1 cellular context compared by ENCODE assay signal in the genomic region with DNA sequence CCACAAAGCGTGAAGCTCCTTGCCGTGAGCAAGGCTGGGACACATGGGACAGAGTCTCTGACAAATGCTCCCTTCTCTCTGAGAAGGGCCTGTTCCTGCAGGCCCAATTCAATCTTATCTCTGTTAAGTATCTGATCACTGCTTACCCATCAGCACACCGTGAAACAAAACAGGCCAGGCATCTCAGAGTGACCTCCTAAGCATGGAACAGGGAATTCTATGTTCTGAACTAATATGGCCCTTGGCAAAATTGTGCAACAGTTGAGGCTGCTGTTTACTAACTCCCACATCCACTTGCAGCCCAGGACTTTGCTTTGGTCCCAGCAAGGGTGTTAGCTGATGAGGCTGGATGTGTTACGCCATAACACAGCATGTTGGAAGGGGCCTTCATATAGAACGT.
TF ChIP-seq lines count a peak whose summit lies in the region.

No MANE protein-coding gene starts in this region.

TF ChIP-seq in HepG2, 621 proteins besides CTCF, POLR2A, EP300 and RAD21 (continued from another document):
- TF ChIP-seq, protein P1, sequence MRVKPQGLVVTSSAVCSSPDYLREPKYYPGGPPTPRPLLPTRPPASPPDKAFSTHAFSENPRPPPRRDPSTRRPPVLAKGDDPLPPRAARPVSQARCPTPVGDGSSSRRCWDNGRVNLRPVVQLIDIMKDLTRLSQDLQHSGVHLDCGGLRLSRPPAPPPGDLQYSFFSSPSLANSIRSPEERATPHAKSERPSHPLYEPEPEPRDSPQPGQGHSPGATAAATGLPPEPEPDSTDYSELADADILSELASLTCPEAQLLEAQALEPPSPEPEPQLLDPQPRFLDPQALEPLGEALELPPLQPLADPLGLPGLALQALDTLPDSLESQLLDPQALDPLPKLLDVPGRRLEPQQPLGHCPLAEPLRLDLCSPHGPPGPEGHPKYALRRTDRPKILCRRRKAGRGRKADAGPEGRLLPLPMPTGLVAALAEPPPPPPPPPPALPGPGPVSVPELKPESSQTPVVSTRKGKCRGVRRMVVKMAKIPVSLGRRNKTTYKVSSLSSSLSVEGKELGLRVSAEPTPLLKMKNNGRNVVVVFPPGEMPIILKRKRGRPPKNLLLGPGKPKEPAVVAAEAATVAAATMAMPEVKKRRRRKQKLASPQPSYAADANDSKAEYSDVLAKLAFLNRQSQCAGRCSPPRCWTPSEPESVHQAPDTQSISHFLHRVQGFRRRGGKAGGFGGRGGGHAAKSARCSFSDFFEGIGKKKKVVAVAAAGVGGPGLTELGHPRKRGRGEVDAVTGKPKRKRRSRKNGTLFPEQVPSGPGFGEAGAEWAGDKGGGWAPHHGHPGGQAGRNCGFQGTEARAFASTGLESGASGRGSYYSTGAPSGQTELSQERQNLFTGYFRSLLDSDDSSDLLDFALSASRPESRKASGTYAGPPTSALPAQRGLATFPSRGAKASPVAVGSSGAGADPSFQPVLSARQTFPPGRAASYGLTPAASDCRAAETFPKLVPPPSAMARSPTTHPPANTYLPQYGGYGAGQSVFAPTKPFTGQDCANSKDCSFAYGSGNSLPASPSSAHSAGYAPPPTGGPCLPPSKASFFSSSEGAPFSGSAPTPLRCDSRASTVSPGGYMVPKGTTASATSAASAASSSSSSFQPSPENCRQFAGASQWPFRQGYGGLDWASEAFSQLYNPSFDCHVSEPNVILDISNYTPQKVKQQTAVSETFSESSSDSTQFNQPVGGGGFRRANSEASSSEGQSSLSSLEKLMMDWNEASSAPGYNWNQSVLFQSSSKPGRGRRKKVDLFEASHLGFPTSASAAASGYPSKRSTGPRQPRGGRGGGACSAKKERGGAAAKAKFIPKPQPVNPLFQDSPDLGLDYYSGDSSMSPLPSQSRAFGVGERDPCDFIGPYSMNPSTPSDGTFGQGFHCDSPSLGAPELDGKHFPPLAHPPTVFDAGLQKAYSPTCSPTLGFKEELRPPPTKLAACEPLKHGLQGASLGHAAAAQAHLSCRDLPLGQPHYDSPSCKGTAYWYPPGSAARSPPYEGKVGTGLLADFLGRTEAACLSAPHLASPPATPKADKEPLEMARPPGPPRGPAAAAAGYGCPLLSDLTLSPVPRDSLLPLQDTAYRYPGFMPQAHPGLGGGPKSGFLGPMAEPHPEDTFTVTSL (CRISPR knock-in tag; IDR thresholded peaks at IDR 0.05; ENCODE audit: borderline replicate concordance), result no peak
- TF ChIP-seq, protein P2, sequence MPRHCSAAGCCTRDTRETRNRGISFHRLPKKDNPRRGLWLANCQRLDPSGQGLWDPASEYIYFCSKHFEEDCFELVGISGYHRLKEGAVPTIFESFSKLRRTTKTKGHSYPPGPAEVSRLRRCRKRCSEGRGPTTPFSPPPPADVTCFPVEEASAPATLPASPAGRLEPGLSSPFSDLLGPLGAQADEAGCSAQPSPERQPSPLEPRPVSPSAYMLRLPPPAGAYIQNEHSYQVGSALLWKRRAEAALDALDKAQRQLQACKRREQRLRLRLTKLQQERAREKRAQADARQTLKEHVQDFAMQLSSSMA (CRISPR knock-in tag; IDR thresholded peaks at IDR 0.05), result no peak
- TF ChIP-seq, protein P3, sequence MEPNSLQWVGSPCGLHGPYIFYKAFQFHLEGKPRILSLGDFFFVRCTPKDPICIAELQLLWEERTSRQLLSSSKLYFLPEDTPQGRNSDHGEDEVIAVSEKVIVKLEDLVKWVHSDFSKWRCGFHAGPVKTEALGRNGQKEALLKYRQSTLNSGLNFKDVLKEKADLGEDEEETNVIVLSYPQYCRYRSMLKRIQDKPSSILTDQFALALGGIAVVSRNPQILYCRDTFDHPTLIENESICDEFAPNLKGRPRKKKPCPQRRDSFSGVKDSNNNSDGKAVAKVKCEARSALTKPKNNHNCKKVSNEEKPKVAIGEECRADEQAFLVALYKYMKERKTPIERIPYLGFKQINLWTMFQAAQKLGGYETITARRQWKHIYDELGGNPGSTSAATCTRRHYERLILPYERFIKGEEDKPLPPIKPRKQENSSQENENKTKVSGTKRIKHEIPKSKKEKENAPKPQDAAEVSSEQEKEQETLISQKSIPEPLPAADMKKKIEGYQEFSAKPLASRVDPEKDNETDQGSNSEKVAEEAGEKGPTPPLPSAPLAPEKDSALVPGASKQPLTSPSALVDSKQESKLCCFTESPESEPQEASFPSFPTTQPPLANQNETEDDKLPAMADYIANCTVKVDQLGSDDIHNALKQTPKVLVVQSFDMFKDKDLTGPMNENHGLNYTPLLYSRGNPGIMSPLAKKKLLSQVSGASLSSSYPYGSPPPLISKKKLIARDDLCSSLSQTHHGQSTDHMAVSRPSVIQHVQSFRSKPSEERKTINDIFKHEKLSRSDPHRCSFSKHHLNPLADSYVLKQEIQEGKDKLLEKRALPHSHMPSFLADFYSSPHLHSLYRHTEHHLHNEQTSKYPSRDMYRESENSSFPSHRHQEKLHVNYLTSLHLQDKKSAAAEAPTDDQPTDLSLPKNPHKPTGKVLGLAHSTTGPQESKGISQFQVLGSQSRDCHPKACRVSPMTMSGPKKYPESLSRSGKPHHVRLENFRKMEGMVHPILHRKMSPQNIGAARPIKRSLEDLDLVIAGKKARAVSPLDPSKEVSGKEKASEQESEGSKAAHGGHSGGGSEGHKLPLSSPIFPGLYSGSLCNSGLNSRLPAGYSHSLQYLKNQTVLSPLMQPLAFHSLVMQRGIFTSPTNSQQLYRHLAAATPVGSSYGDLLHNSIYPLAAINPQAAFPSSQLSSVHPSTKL (CRISPR knock-in tag; IDR thresholded peaks at IDR 0.05), result 0 out of 2 replicates have a peak, but pooled peaks have one; percentile 21
- TF ChIP-seq CBX1 (IDR thresholded peaks at IDR 0.05; ENCODE audit: low read depth) (no peak), HNF4A (CRISPR knock-in tag; IDR thresholded peaks at IDR 0.05) (peak; percentile 30; the same call in 1 of the 2 replicates), CEBPG (CRISPR knock-in tag; IDR thresholded peaks at IDR 0.05) (peak; percentile 85)
- TF ChIP-seq, protein P4, sequence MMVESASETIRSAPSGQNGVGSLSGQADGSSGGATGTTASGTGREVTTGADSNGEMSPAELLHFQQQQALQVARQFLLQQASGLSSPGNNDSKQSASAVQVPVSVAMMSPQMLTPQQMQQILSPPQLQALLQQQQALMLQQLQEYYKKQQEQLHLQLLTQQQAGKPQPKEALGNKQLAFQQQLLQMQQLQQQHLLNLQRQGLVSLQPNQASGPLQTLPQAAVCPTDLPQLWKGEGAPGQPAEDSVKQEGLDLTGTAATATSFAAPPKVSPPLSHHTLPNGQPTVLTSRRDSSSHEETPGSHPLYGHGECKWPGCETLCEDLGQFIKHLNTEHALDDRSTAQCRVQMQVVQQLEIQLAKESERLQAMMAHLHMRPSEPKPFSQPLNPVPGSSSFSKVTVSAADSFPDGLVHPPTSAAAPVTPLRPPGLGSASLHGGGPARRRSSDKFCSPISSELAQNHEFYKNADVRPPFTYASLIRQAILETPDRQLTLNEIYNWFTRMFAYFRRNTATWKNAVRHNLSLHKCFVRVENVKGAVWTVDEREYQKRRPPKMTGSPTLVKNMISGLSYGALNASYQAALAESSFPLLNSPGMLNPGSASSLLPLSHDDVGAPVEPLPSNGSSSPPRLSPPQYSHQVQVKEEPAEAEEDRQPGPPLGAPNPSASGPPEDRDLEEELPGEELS (CRISPR knock-in tag; IDR thresholded peaks at IDR 0.05), result 0 out of 2 replicates have a peak, but pooled peaks have one; percentile 20
